ENCODE assay signal across 8 cellular contexts in the genomic region with DNA sequence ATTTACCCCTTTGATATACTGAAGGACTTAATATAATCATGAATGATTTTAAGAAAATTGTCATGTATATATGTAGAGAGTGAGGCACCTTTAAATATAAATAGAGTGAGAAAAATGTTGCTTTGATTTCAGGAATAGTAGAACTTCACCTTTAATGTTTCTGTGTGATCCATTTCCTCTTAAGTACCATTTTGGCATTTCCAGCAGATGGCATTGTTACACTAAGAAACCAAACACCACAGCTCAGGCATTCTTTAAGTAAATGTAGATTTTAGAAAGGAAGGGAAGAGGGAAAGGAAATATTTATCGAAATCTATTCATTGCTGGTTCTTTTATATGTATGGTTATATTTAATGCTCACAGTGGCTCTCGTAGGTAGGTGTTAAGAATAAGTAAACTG.
DNase-seq lines count a peak whose midpoint lies in the region; ATAC-seq and TF ChIP-seq lines count a peak whose summit lies in the region.

No MANE protein-coding gene starts in this region.

- 9 to 15% (median 10%) methylated on average over 2 of the region's 2 CpGs for WGBS in stomach, 5 donors

- peak; percentile 93 for ATAC-seq in PC-3

- TF ChIP-seq CTCF in MM.1S (IDR thresholded peaks at IDR 0.05; ENCODE audit: low read length) (peak; percentile 30), PC-3 (conservative IDR thresholded peaks at IDR 0.05; ENCODE audit: low read depth, low read length) (peak; percentile 93), ascending aorta (IDR thresholded peaks at IDR 0.05) (no peak), stomach (IDR thresholded peaks at IDR 0.05) (no peak)

- H3K36me3 ChIP-seq in MM.1S (replicated peaks; ENCODE audit: insufficient read depth, low read length) (no peaks in the 10 kb centered on the region), PC-3 (ENCODE audit: low read depth, low read length) (no peaks in the 10 kb centered on the region), ascending aorta (no peaks in the 10 kb centered on the region), stomach (no peaks in the 10 kb centered on the region)

- no peak overlapping the region for H3K4me2 ChIP-seq in MM.1S (ENCODE audit: low read depth, low read length)
- peak overlapping the region; percentile 14; the same call in 1 of the 2 replicates for H3K4me2 ChIP-seq in PC-3 (ENCODE audit: low read length)

- H2AFZ ChIP-seq in MM.1S (ENCODE audit: low read length) (no peak overlapping the region), PC-3 (ENCODE audit: low read length) (no peak overlapping the region)

- CTCF ChIA-PET in PC-3 (lab: Charles Lee) = interaction anchor here (0.6 kb wide), 1 partner anchor 1148 kb away, joined by 4 read pairs; no protein-coding TSS in a partner anchor

- H3K4me1 Mint-ChIP-seq in activated T-helper 1 cell treated with anti-CD3 and anti-CD28 coated beads, Interleukin-12 subunit alpha, Interleukin-12 subunit beta, Interleukin-2, Interleukin-4 antibody, amounts not matched to agents 30 ng/mL and 10 ng/mL and 1 ng/mL, durations not matched to agents 14 hours and 24 hours and 36 hours (ENCODE audit: low read depth) = no peaks in the 10 kb centered on the region

- H3K4me3 ChIP-seq in MM.1S (ENCODE audit: low read length) = no peak overlapping the region
- H3K4me3 ChIP-seq in PC-3 (ENCODE audit: low read length) = no peak overlapping the region
- no peak overlapping the region for H3K4me3 ChIP-seq in ascending aorta
- no peak overlapping the region for H3K4me3 ChIP-seq in stomach

- H3K36me3 Mint-ChIP-seq in activated T-helper 1 cell treated with anti-CD3 and anti-CD28 coated beads, Interleukin-12 subunit alpha, Interleukin-12 subunit beta, Interleukin-2, Interleukin-4 antibody, amounts not matched to agents 30 ng/mL and 10 ng/mL and 1 ng/mL, durations not matched to agents 14 hours and 24 hours and 36 hours (ENCODE audit: low read depth) = no peaks in the 10 kb centered on the region

- no peaks in the 10 kb centered on the region for H3K9me3 Mint-ChIP-seq in activated T-helper 1 cell treated with anti-CD3 and anti-CD28 coated beads, Interleukin-12 subunit alpha, Interleukin-12 subunit beta, Interleukin-2, Interleukin-4 antibody, amounts not matched to agents 30 ng/mL and 10 ng/mL and 1 ng/mL, durations not matched to agents 14 hours and 24 hours and 36 hours

- peak; percentile 78 for DNase-seq in DMS53 (lab: John Stamatoyannopoulos, UW)
- DNase-seq in MM.1S = peak; percentile 10
- DNase-seq in PC-3 = peak; percentile 78
- peak; percentile 5 for DNase-seq in globus pallidus (ENCODE audit: low spot score)
- DNase-seq in activated effector memory CD4-positive, alpha-beta T cell treated with anti-CD3 and anti-CD28 coated beads, Interleukin-2, amount 50 U/mL, for 16 hours = no peak
- DNase-seq in ascending aorta (ENCODE audit: low spot score in 2 of 2) = no peak
- DNase-seq in activated T-helper 1 cell treated with anti-CD3 and anti-CD28 coated beads, Interleukin-12 subunit alpha, Interleukin-12 subunit beta, Interleukin-2, Interleukin-4 antibody, amounts not matched to agents 30 ng/mL and 10 ng/mL and 1 ng/mL, durations not matched to agents 14 hours and 24 hours and 36 hours (ENCODE audit: low spot score) = no peak
- DNase-seq in stomach = no peak

- H3K4me1 ChIP-seq in MM.1S (ENCODE audit: low read length) = no peaks in the 10 kb centered on the region
- no peaks in the 10 kb centered on the region for H3K4me1 ChIP-seq in PC-3 (ENCODE audit: insufficient read depth, low read length)
- H3K4me1 ChIP-seq in ascending aorta = no peaks in the 10 kb centered on the region
- H3K4me1 ChIP-seq in stomach = no peaks in the 10 kb centered on the region

- no peak overlapping the region for H3K4me3 Mint-ChIP-seq in activated T-helper 1 cell treated with anti-CD3 and anti-CD28 coated beads, Interleukin-12 subunit alpha, Interleukin-12 subunit beta, Interleukin-2, Interleukin-4 antibody, amounts not matched to agents 30 ng/mL and 10 ng/mL and 1 ng/mL, durations not matched to agents 14 hours and 24 hours and 36 hours

- H4K20me1 ChIP-seq in MM.1S (ENCODE audit: insufficient read depth, low read length) (no peaks in the 10 kb centered on the region), PC-3 (ENCODE audit: low read length) (no peaks in the 10 kb centered on the region)

- H3K79me2 ChIP-seq in MM.1S (ENCODE audit: low read length) (no peaks in the 10 kb centered on the region), PC-3 (ENCODE audit: low read length) (no peaks in the 10 kb centered on the region)

- POLR2A ChIA-PET in PC-3 (lab: Charles Lee; ENCODE audit: unreplicated experiment) = interaction anchor here (0.6 kb wide), 1 partner anchor 233 kb away, joined by 3 read pairs; no protein-coding TSS in a partner anchor

- no peak for TF ChIP-seq EP300 in stomach (IDR thresholded peaks at IDR 0.05)

- no peak overlapping the region for H3K27ac Mint-ChIP-seq in activated T-helper 1 cell treated with anti-CD3 and anti-CD28 coated beads, Interleukin-12 subunit alpha, Interleukin-12 subunit beta, Interleukin-2, Interleukin-4 antibody, amounts not matched to agents 30 ng/mL and 10 ng/mL and 1 ng/mL, durations not matched to agents 14 hours and 24 hours and 36 hours

- H3K27ac ChIP-seq in MM.1S (ENCODE audit: low read length) (no peak overlapping the region), PC-3 (ENCODE audit: low read length) (no peak overlapping the region), ascending aorta (no peak overlapping the region), stomach (no peak overlapping the region)

- intact Hi-C loops in PC-3 (cut with micrococcal nuclease) = loop anchor here (1.0 to 10.0 kb wide), 8 partner anchors 263 to 1613 kb away; no protein-coding TSS in a partner anchor
- intact Hi-C loops in ascending aorta (cut with DNase I) = no loop called here
- intact Hi-C loops in activated T-helper 1 cell treated with anti-CD3 and anti-CD28 coated beads, Interleukin-12 subunit alpha, Interleukin-12 subunit beta, Interleukin-2, Interleukin-4 antibody, amounts not matched to agents 30 ng/mL and 10 ng/mL and 1 ng/mL, durations not matched to agents 14 hours and 24 hours and 36 hours (cut with micrococcal nuclease) = no loop called here
- intact Hi-C loops in stomach (cut with DNase I; ENCODE audit: low total_unique reads) = no loop called here

- H3K27me3 Mint-ChIP-seq in activated T-helper 1 cell treated with anti-CD3 and anti-CD28 coated beads, Interleukin-12 subunit alpha, Interleukin-12 subunit beta, Interleukin-2, Interleukin-4 antibody, amounts not matched to agents 30 ng/mL and 10 ng/mL and 1 ng/mL, durations not matched to agents 14 hours and 24 hours and 36 hours (ENCODE audit: insufficient read depth) = no peaks in the 10 kb centered on the region

- no peaks in the 10 kb centered on the region for H3K9me3 ChIP-seq in MM.1S (replicated peaks; ENCODE audit: insufficient read depth, low read length)
- H3K9me3 ChIP-seq in PC-3 (ENCODE audit: low read length) = no peaks in the 10 kb centered on the region
- H3K9me3 ChIP-seq in ascending aorta = no peaks in the 10 kb centered on the region
- no peaks in the 10 kb centered on the region for H3K9me3 ChIP-seq in stomach

- no TSS peak for BruUV-seq in PC-3 (replicated peaks; lab: Mats Ljungman, UMichigan)

- H3K27me3 ChIP-seq in MM.1S (replicated peaks; ENCODE audit: insufficient read depth, low read length) (no peaks in the 10 kb centered on the region), PC-3 (ENCODE audit: low read length) (no peaks in the 10 kb centered on the region), ascending aorta (no peaks in the 10 kb centered on the region), stomach (no peaks in the 10 kb centered on the region)

- H3K9me2 ChIP-seq in MM.1S (replicated peaks; ENCODE audit: insufficient read depth, low read length) (no peaks in the 10 kb centered on the region), PC-3 (replicated peaks; ENCODE audit: low read length) (no peaks in the 10 kb centered on the region)

- no peak overlapping the region for H3K9ac ChIP-seq in MM.1S (ENCODE audit: low read length)
- H3K9ac ChIP-seq in PC-3 (ENCODE audit: low read length) = no peak overlapping the region

- H3F3A ChIP-seq in MM.1S (ENCODE audit: insufficient read depth, low read length) (no peaks in the 10 kb centered on the region), PC-3 (ENCODE audit: low read length, unreplicated experiment) (no peaks in the 10 kb centered on the region)

- no peak for TF ChIP-seq POLR2A in stomach (IDR thresholded peaks at IDR 0.05)

Comparison
In these comparisons a context has a peak if more than half of its experiments do, and no peak if none do; other contexts are left out.
1. DNase-seq: peak in DMS53 (single experiment), MM.1S (single experiment), PC-3 (single experiment) and globus pallidus (single experiment); none in activated effector memory CD4-positive, alpha-beta T cell treated with anti-CD3 and anti-CD28 coated beads, Interleukin-2, amount 50 U/mL, for 16 hours (single experiment), ascending aorta (0 of 2), activated T-helper 1 cell treated with anti-CD3 and anti-CD28 coated beads, Interleukin-12 subunit alpha, Interleukin-12 subunit beta, Interleukin-2, Interleukin-4 antibody, amounts not matched to agents 30 ng/mL and 10 ng/mL and 1 ng/mL, durations not matched to agents 14 hours and 24 hours and 36 hours (single experiment) and stomach (single experiment).
2. CTCF ChIP-seq: peak in MM.1S (single experiment) and PC-3 (single experiment); none in ascending aorta (0 of 3) and stomach (0 of 7).